Comparison of ENCODE assay signal across 8 cellular contexts in genomic region chr1:40161125-40161887, GRCh38. TPM values are rescaled to one million over a fixed set of nuclear protein-coding genes. Genes with fewer than 3 reads are reported as not detected.
DNase-seq lines count a peak whose midpoint lies in the region; ATAC-seq and TF ChIP-seq lines count a peak whose summit lies in the region.

A gene with protein sequence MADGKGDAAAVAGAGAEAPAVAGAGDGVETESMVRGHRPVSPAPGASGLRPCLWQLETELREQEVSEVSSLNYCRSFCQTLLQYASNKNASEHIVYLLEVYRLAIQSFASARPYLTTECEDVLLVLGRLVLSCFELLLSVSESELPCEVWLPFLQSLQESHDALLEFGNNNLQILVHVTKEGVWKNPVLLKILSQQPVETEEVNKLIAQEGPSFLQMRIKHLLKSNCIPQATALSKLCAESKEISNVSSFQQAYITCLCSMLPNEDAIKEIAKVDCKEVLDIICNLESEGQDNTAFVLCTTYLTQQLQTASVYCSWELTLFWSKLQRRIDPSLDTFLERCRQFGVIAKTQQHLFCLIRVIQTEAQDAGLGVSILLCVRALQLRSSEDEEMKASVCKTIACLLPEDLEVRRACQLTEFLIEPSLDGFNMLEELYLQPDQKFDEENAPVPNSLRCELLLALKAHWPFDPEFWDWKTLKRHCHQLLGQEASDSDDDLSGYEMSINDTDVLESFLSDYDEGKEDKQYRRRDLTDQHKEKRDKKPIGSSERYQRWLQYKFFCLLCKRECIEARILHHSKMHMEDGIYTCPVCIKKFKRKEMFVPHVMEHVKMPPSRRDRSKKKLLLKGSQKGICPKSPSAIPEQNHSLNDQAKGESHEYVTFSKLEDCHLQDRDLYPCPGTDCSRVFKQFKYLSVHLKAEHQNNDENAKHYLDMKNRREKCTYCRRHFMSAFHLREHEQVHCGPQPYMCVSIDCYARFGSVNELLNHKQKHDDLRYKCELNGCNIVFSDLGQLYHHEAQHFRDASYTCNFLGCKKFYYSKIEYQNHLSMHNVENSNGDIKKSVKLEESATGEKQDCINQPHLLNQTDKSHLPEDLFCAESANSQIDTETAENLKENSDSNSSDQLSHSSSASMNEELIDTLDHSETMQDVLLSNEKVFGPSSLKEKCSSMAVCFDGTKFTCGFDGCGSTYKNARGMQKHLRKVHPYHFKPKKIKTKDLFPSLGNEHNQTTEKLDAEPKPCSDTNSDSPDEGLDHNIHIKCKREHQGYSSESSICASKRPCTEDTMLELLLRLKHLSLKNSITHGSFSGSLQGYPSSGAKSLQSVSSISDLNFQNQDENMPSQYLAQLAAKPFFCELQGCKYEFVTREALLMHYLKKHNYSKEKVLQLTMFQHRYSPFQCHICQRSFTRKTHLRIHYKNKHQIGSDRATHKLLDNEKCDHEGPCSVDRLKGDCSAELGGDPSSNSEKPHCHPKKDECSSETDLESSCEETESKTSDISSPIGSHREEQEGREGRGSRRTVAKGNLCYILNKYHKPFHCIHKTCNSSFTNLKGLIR (N-terminal part only) (plus strand): TSS chr1:40161387. CDS start chr1:40161400, 13 bp downstream.

- H3K4me3 Mint-ChIP-seq in glutamatergic neuron (ENCODE audit: unreplicated experiment): peak within 1 kb of the TSS; percentile 94

- H3K36me3 ChIP-seq in osteoblast (ENCODE audit: insufficient read depth, low read length): no peaks in the 10 kb centered on the region
- no peaks in the 10 kb centered on the region for H3K36me3 ChIP-seq in testis (ENCODE audit: low read depth, missing control alignments)

- WGBS in testis, 2 donors: 1 to 2% methylated on average over 14 to 61 of the region's 62 CpGs

- no peaks in the 10 kb centered on the region for H3K9me3 Mint-ChIP-seq in activated naive CD4-positive, alpha-beta T cell treated with anti-CD3 and anti-CD28 coated beads, Interleukin-2, amount 50 U/mL, for 72 hours
- no peaks in the 10 kb centered on the region for H3K9me3 Mint-ChIP-seq in glutamatergic neuron (ENCODE audit: unreplicated experiment)

- H3K4me2 ChIP-seq in osteoblast (ENCODE audit: insufficient read depth, low read length): peak within 1 kb of the TSS; percentile 99

- peaks cover 19% of the 10 kb centered on the region for H3K4me1 ChIP-seq in osteoblast (ENCODE audit: insufficient read depth, low read length)
- peaks cover 23% of the 10 kb centered on the region for H3K4me1 ChIP-seq in testis

- peak; percentile 83 for ATAC-seq in HG02623 (IDR thresholded peaks at IDR 0.05; ENCODE audit: unreplicated experiment)
- peak; percentile 93 to 96 for ATAC-seq in activated naive CD4-positive, alpha-beta T cell treated with anti-CD3 and anti-CD28 coated beads, Interleukin-2, amount 50 U/mL, for 72 hours

- H2AFZ ChIP-seq in osteoblast (ENCODE audit: low read length): peak within 1 kb of the TSS; percentile 99

- peak; percentile 97 for DNase-seq in NCI-H1105 treated with DMSO at 0.1 percent for 48 hours (lab: John Stamatoyannopoulos, UW)
- DNase-seq in SKM-1 treated with dmso at 0.1 percent for 144 hours (lab: John Stamatoyannopoulos, UW; ENCODE audit: unreplicated experiment): peak; percentile 92
- DNase-seq in activated naive CD4-positive, alpha-beta T cell treated with anti-CD3 and anti-CD28 coated beads, Interleukin-2, amount 50 U/mL, for 72 hours (ENCODE audit: low spot score in 2 of 2): peak; percentile 95 to 96
- peak; percentile 98 for DNase-seq in glutamatergic neuron
- peak; percentile 97 for DNase-seq in osteoblast (ENCODE audit: insufficient read length, low spot score, missing footprints)
- DNase-seq in testis: peak; percentile 96

- H3K27me3 ChIP-seq in osteoblast (ENCODE audit: insufficient read depth, low read length) (peaks cover 1% of the 10 kb centered on the region), testis (no peaks in the 10 kb centered on the region)

- H3K27me3 Mint-ChIP-seq in glutamatergic neuron (ENCODE audit: unreplicated experiment): no peaks in the 10 kb centered on the region

- H3K79me2 ChIP-seq in osteoblast (ENCODE audit: insufficient read depth, low read length): peaks cover 54% of the 10 kb centered on the region

- no peak for TF ChIP-seq CTCF in glutamatergic neuron (IDR thresholded peaks at IDR 0.05; ENCODE audit: partially characterized antibody, unreplicated experiment)
- TF ChIP-seq CTCF in osteoblast (IDR thresholded peaks at IDR 0.05; ENCODE audit: extremely low read depth, low read depth, low read length): no peak
- TF ChIP-seq CTCF in testis (IDR thresholded peaks at IDR 0.05): peak in 2 of 3 experiments; percentile 16 to 22

- H3K27ac ChIP-seq in osteoblast (ENCODE audit: low read depth, low read length): peak within 1 kb of the TSS; percentile 98
- peak within 1 kb of the TSS; percentile 94 to 97 for H3K27ac ChIP-seq in testis

- no peaks in the 10 kb centered on the region for H3K9me3 ChIP-seq in osteoblast (ENCODE audit: low read depth, low read length)
- H3K9me3 ChIP-seq in testis: no peaks in the 10 kb centered on the region

- peak; percentile 77 for TF ChIP-seq POLR2A in testis (IDR thresholded peaks at IDR 0.05)

- intact Hi-C loops in testis (cut with DNase I; ENCODE audit: low total_unique reads): no loop called here

- peaks cover 45% of the 10 kb centered on the region for H4K20me1 ChIP-seq in osteoblast (ENCODE audit: insufficient read depth, low read length)

- H3K4me3 ChIP-seq in GM08714 (ENCODE audit: low read length) (peak within 1 kb of the TSS; percentile 98), osteoblast (ENCODE audit: insufficient read depth, low read length) (peak within 1 kb of the TSS; percentile 92), testis (peak within 1 kb of the TSS; percentile 94 to 100)

- H3K4me1 Mint-ChIP-seq in glutamatergic neuron (ENCODE audit: low read depth, unreplicated experiment): peaks cover 4% of the 10 kb centered on the region

- no peak within 1 kb of the TSS for H3K27ac Mint-ChIP-seq in activated naive CD4-positive, alpha-beta T cell treated with anti-CD3 and anti-CD28 coated beads, Interleukin-2, amount 50 U/mL, for 72 hours
- H3K27ac Mint-ChIP-seq in glutamatergic neuron (ENCODE audit: unreplicated experiment): peak within 1 kb of the TSS; percentile 90

- peaks cover 7 to 9% of the 10 kb centered on the region in 2 donors for H3K36me3 Mint-ChIP-seq in activated naive CD4-positive, alpha-beta T cell treated with anti-CD3 and anti-CD28 coated beads, Interleukin-2, amount 50 U/mL, for 72 hours
- H3K36me3 Mint-ChIP-seq in glutamatergic neuron (ENCODE audit: unreplicated experiment): no peaks in the 10 kb centered on the region

RNA-seq across cellular contexts. Expression of the gene that starts here (rescaled TPM):
- 10 to 100 TPM; 23.6 to 26.1 TPM for total RNA-seq in activated naive CD4-positive, alpha-beta T cell treated with anti-CD3 and anti-CD28 coated beads, Interleukin-2, amount 50 U/mL, for 72 hours
- total RNA-seq in glutamatergic neuron (ENCODE audit: unreplicated experiment) (15.0 TPM), osteoblast (26.2 and 29.7 TPM in 2 replicates), testis (10 to 100 TPM; 27.2 to 28.4 TPM)
- polyA plus RNA-seq in testis (ENCODE audit: insufficient read depth, low read depth, low replicate concordance): 16.4 TPM

Comparison
In these comparisons a context has a peak if more than half of its experiments do, and no peak if none do; other contexts are left out.
1. Peak in every context shown above with its lines: DNase-seq, ATAC-seq, H3K4me3 ChIP-seq and H3K27ac ChIP-seq.
2. CTCF ChIP-seq: peak in testis (2 of 3); none in glutamatergic neuron (single experiment) and osteoblast (single experiment).